1 cellular context compared by ENCODE assay signal in genomic region chr4:147682755-147683154, GRCh38.
TF ChIP-seq lines count a peak whose summit lies in the region.

No MANE protein-coding gene starts in this region.

TF ChIP-seq in HepG2, 621 proteins besides CTCF, POLR2A, EP300 and RAD21:
- TF ChIP-seq MIER3 (CRISPR knock-in tag; IDR thresholded peaks at IDR 0.05; ENCODE audit: borderline replicate concordance), result no peak
- TF ChIP-seq CSRNP2 (CRISPR knock-in tag; conservative IDR thresholded peaks at IDR 0.05; ENCODE audit: low read depth), result no peak
- TF ChIP-seq MAFK (conservative IDR thresholded peaks at IDR 0.05 in 1 of 2, IDR thresholded peaks at IDR 0.05 in 1 of 2; ENCODE audit: low read length in 2 of 2), result peak; percentile 64 to 73
- TF ChIP-seq CENPT (CRISPR knock-in tag; IDR thresholded peaks at IDR 0.05; ENCODE audit: low read depth), result no peak
- TF ChIP-seq ZNF281 (CRISPR knock-in tag; IDR thresholded peaks at IDR 0.05; ENCODE audit: borderline replicate concordance), result peak; percentile 42; the same call in 1 of the 2 replicates
- TF ChIP-seq PBX3 (CRISPR knock-in tag; IDR thresholded peaks at IDR 0.05; ENCODE audit: borderline replicate concordance), result no peak
